1 cellular context compared by ENCODE assay signal in genomic region chr9:91211414-91211813, GRCh38.
A peak's percentile ranks its signal among the peaks of the same experiment; 100 is the strongest.
TF ChIP-seq lines count a peak whose summit lies in the region.

No MANE protein-coding gene starts in this region.

TF ChIP-seq in K562, 482 proteins besides CTCF, POLR2A, EP300 and RAD21 (continued from another document):
- peak in 1 of 2 experiments; percentile 82; a peak in 2 of 4 replicates for TF ChIP-seq MLLT1 (IDR thresholded peaks at IDR 0.05)
